22 cellular contexts compared by ENCODE assay signal in the genomic region with DNA sequence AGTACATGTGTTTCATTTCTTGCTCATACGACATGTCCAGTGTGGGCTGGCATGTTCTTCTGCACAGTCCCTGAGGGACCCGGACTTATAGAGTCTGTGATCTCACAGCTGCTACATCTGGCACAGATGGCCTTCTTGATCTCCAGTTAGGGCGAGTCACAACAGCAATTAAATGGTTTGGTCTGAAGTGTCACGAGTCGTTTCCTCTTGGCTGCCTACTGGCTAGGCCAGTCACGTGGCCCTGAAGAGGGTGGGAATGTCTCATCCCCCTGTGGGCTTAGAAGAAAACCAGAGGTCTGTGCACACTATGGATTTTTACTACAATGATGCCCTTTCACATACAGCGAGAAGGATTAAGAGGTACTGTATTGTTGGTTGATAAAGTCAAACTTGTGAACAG.
DNase-seq lines count a peak whose midpoint lies in the region; TF ChIP-seq lines count a peak whose summit lies in the region.
"Had no signal": no experiment of that assay in that cellular context is flagged by ENCODE, and none has a peak within 500 bp of the region (broad histone marks: within the 10 kb centered on the region; RNA-seq: fewer than 3 reads in every experiment).

No MANE protein-coding gene starts in this region.

- H2BK120ac ChIP-seq in neuronal stem cell (ENCODE audit: low read depth, low read length) = no peak overlapping the region

- H3K79me1 ChIP-seq in neuronal stem cell (ENCODE audit: low read depth, low read length) = no peaks in the 10 kb centered on the region

- no CpG with 5 or more reads among the region's 7 CpGs for WGBS in neuronal stem cell (ENCODE audit: extremely low coverage in 2 of 2, insufficient read length in 2 of 2, insufficient replicate concordance in 1 of 2), 2 donors

- POLR2A ChIA-PET in activated CD4-positive, alpha-beta T cell treated with anti-CD3 and anti-CD28 coated beads, Interleukin-2, amount 10 ng/mL, durations not matched to agents 7 days and 5 days (lab: Charles Lee) = no interaction called here

- H3K4me1 ChIP-seq in SJCRH30 (peaks cover 10% of the 10 kb centered on the region), neuronal stem cell (ENCODE audit: control insufficient read depth in 2 of 2, insufficient read depth in 1 of 2, low read depth in 1 of 2, low read length in 2 of 2) (no peaks in the 10 kb centered on the region)
- H3K4me1 ChIP-seq: SJSA1 had no signal

- TF ChIP-seq CTCF in glutamatergic neuron (IDR thresholded peaks at IDR 0.05; ENCODE audit: partially characterized antibody, unreplicated experiment) = no peak

- H2BK5ac ChIP-seq in neuronal stem cell (ENCODE audit: low read length) = no peak overlapping the region

- H3K4ac ChIP-seq in neuronal stem cell (ENCODE audit: low read length) = no peak overlapping the region

- peaks cover 20% of the 10 kb centered on the region for H3K4me1 Mint-ChIP-seq in glutamatergic neuron (ENCODE audit: low read depth, unreplicated experiment)
- H3K4me1 Mint-ChIP-seq in activated CD4-positive, alpha-beta T cell treated with anti-CD3 and anti-CD28 coated beads, Interleukin-2, amount 10 ng/mL, durations not matched to agents 7 days and 5 days = no peaks in the 10 kb centered on the region
- H3K4me1 Mint-ChIP-seq: activated naive CD8-positive, alpha-beta T cell treated with anti-CD3 and anti-CD28 coated beads, Interleukin-2, amount 50 U/mL, for 24 hours; CD4-positive, CD25-positive, alpha-beta regulatory T cell had no signal

- no peak overlapping the region for H3K23ac ChIP-seq in neuronal stem cell (ENCODE audit: low read depth, low read length, poor library complexity)

- CTCF ChIA-PET in activated CD4-positive, alpha-beta T cell treated with anti-CD3 and anti-CD28 coated beads, Interleukin-2, amount 10 ng/mL, durations not matched to agents 7 days and 5 days (lab: Charles Lee) = no interaction called here

- H2BK12ac ChIP-seq in neuronal stem cell (ENCODE audit: low read length) = no peak overlapping the region

- H3K4me3 Mint-ChIP-seq in glutamatergic neuron (ENCODE audit: unreplicated experiment) = peak overlapping the region; percentile 43
- H3K4me3 Mint-ChIP-seq in activated CD4-positive, alpha-beta T cell treated with anti-CD3 and anti-CD28 coated beads, Interleukin-2, amount 10 ng/mL, durations not matched to agents 7 days and 5 days = no peak overlapping the region
- H3K4me3 Mint-ChIP-seq: activated naive CD8-positive, alpha-beta T cell treated with anti-CD3 and anti-CD28 coated beads, Interleukin-2, amount 50 U/mL, for 24 hours; CD4-positive, CD25-positive, alpha-beta regulatory T cell had no signal

- H3K36me3 ChIP-seq in SJCRH30 (no peaks in the 10 kb centered on the region), neuronal stem cell (replicated peaks in 1 of 2; ENCODE audit: control insufficient read depth in 2 of 2, insufficient read depth in 2 of 2, low read length in 2 of 2) (no peaks in the 10 kb centered on the region)
- H3K36me3 ChIP-seq: SJSA1, thoracic aorta had no signal

- H3K18ac ChIP-seq in neuronal stem cell (ENCODE audit: low read length) = no peak overlapping the region

- no peak overlapping the region for H3K14ac ChIP-seq in neuronal stem cell (ENCODE audit: low read length)

- H4K91ac ChIP-seq in neuronal stem cell (ENCODE audit: low read depth, low read length, poor library complexity) = no peak overlapping the region

- H3K4me2 ChIP-seq in neuronal stem cell (ENCODE audit: insufficient read depth, low read length, poor library complexity, severe bottlenecking) = no peak overlapping the region
- H3K4me2 ChIP-seq: PC-9, smooth muscle cell had no signal

- H3K27me3 ChIP-seq in SJCRH30 (no peaks in the 10 kb centered on the region), neuronal stem cell (ENCODE audit: control insufficient read depth in 3 of 3, insufficient read depth in 3 of 3, low read depth in 1 of 3, low read length in 3 of 3) (no peaks in the 10 kb centered on the region)
- H3K27me3 ChIP-seq: SJSA1 had no signal

- H4K8ac ChIP-seq in neuronal stem cell (ENCODE audit: low read depth, low read length) = no peak overlapping the region

- no peak overlapping the region for H3K27ac ChIP-seq in SJCRH30
- no peak overlapping the region for H3K27ac ChIP-seq in neuronal stem cell (replicated peaks; ENCODE audit: low read length)
- H3K27ac ChIP-seq: PC-9, SJSA1, thoracic aorta, VCaP had no signal

- H3K9me3 ChIP-seq in SJCRH30 (replicated peaks) (no peaks in the 10 kb centered on the region), neuronal stem cell (replicated peaks in 1 of 2; ENCODE audit: control insufficient read depth in 2 of 2, insufficient read depth in 1 of 2, low read depth in 1 of 2, low read length in 2 of 2) (no peaks in the 10 kb centered on the region)
- H3K9me3 ChIP-seq: SJSA1, thoracic aorta had no signal

- peak overlapping the region; percentile 60 for H3K27ac Mint-ChIP-seq in glutamatergic neuron (ENCODE audit: unreplicated experiment)
- H3K27ac Mint-ChIP-seq in activated CD4-positive, alpha-beta T cell treated with anti-CD3 and anti-CD28 coated beads, Interleukin-2, amount 10 ng/mL, durations not matched to agents 7 days and 5 days = no peak overlapping the region
- H3K27ac Mint-ChIP-seq: activated naive CD8-positive, alpha-beta T cell treated with anti-CD3 and anti-CD28 coated beads, Interleukin-2, amount 50 U/mL, for 24 hours; CD4-positive, CD25-positive, alpha-beta regulatory T cell had no signal

- no peak overlapping the region for H2AK5ac ChIP-seq in neuronal stem cell (ENCODE audit: low read depth, low read length)

- no peaks in the 10 kb centered on the region for H3K27me3 Mint-ChIP-seq in glutamatergic neuron (ENCODE audit: unreplicated experiment)
- no peaks in the 10 kb centered on the region for H3K27me3 Mint-ChIP-seq in activated CD4-positive, alpha-beta T cell treated with anti-CD3 and anti-CD28 coated beads, Interleukin-2, amount 10 ng/mL, durations not matched to agents 7 days and 5 days
- H3K27me3 Mint-ChIP-seq: activated naive CD8-positive, alpha-beta T cell treated with anti-CD3 and anti-CD28 coated beads, Interleukin-2, amount 50 U/mL, for 24 hours; CD4-positive, CD25-positive, alpha-beta regulatory T cell had no signal

- DNase-seq in DMS 273 treated with DMSO at 0.1 percent for 48 hours (lab: John Stamatoyannopoulos, UW) (peak; percentile 28), Daoy (ENCODE audit: low read depth) (peak; percentile 13), SJCRH30 (peak; percentile 42 to 55), glutamatergic neuron (peak; percentile 37), neuronal stem cell (ENCODE audit: low spot score) (no peak), NCI-H1092 (lab: John Stamatoyannopoulos, UW) (no peak)
- DNase-seq in activated CD4-positive, alpha-beta T cell treated with anti-CD3 and anti-CD28 coated beads, Interleukin-2, amount 10 ng/mL, durations not matched to agents 7 days and 5 days = no peak
- DNase-seq: activated CD4-positive, alpha-beta T cell treated with anti-CD3 and anti-CD28 coated beads, Interleukin-2, amount 50 U/mL, for 1 hour; activated naive CD8-positive, alpha-beta T cell treated with anti-CD3 and anti-CD28 coated beads, Interleukin-2, amount 50 U/mL, for 24 hours; CD4-positive, CD25-positive, alpha-beta regulatory T cell; effector CD4-positive, alpha-beta T cell; erythroblast; Kasumi-1; kidney glomerular epithelial cell; NCI-H1417 treated with DMSO at 0.1 percent for 48 hours; PC-9; stimulated activated CD4-positive, alpha-beta T cell treated with anti-CD3 and anti-CD28 coated beads, Interleukin-2, amount 100 ng/mL, for 48 hours; stimulated activated naive CD4-positive, alpha-beta T cell had no signal

- H3K9ac ChIP-seq in neuronal stem cell (ENCODE audit: low read depth, low read length, poor library complexity) = no peak overlapping the region

- H2AFZ ChIP-seq in neuronal stem cell (ENCODE audit: low read length) = no peak overlapping the region
- H2AFZ ChIP-seq: PC-9 had no signal

- H3K4me3 ChIP-seq in SJCRH30 (no peak overlapping the region), neuronal stem cell (ENCODE audit: low read length in 2 of 2) (no peak overlapping the region)
- H3K4me3 ChIP-seq: PC-9, SJSA1, smooth muscle cell, thoracic aorta had no signal

- no peak overlapping the region for H2BK15ac ChIP-seq in neuronal stem cell (ENCODE audit: low read length)

- no peaks in the 10 kb centered on the region for H3K36me3 Mint-ChIP-seq in glutamatergic neuron (ENCODE audit: unreplicated experiment)
- no peaks in the 10 kb centered on the region for H3K36me3 Mint-ChIP-seq in activated CD4-positive, alpha-beta T cell treated with anti-CD3 and anti-CD28 coated beads, Interleukin-2, amount 10 ng/mL, durations not matched to agents 7 days and 5 days (ENCODE audit: low read depth)
- H3K36me3 Mint-ChIP-seq: CD4-positive, CD25-positive, alpha-beta regulatory T cell had no signal

- H3K9me3 Mint-ChIP-seq in glutamatergic neuron (ENCODE audit: unreplicated experiment) = peaks cover 2% of the 10 kb centered on the region
- H3K9me3 Mint-ChIP-seq in activated CD4-positive, alpha-beta T cell treated with anti-CD3 and anti-CD28 coated beads, Interleukin-2, amount 10 ng/mL, durations not matched to agents 7 days and 5 days = no peaks in the 10 kb centered on the region
- H3K9me3 Mint-ChIP-seq: activated naive CD8-positive, alpha-beta T cell treated with anti-CD3 and anti-CD28 coated beads, Interleukin-2, amount 50 U/mL, for 24 hours had no signal

Comparison
In these comparisons a context has a peak if more than half of its experiments do, and no peak if none do; other contexts are left out.
1. DNase-seq: peak in DMS 273 treated with DMSO at 0.1 percent for 48 hours (single experiment), Daoy (single experiment), SJCRH30 (2 of 2) and glutamatergic neuron (single experiment); none in neuronal stem cell (single experiment), NCI-H1092 (single experiment) and activated CD4-positive, alpha-beta T cell treated with anti-CD3 and anti-CD28 coated beads, Interleukin-2, amount 10 ng/mL, durations not matched to agents 7 days and 5 days (single experiment).